ENCODE assay signal across 11 cellular contexts in the genomic region with DNA sequence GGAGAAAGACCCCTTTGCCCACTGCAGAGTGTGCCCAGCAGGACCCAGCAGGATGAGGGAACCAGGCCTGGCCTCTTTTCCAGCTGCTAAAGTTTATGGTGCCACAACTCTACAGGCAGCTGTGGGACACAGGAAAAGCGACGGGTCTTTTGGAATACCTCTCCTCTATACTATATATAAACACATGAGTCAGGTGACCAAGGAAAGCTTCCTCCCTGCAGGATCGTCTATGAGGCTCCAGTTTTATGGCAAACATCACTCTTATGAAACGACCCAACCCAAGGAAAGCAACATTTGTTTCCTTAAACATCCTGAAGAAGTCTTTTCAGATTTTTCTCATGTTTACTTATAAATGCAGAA.
DNase-seq lines count a peak whose midpoint lies in the region; ATAC-seq, FAIRE-seq and TF ChIP-seq lines count a peak whose summit lies in the region.
"Had no signal": no experiment of that assay in that cellular context is flagged by ENCODE, and none has a peak within 500 bp of the region (broad histone marks: within the 10 kb centered on the region; RNA-seq: fewer than 3 reads in every experiment).

No MANE protein-coding gene starts in this region.

- no peaks in the 10 kb centered on the region for H3K36me3 ChIP-seq in PC-3 (ENCODE audit: low read depth, low read length)
- peaks cover 3% of the 10 kb centered on the region for H3K36me3 ChIP-seq in mucosa of stomach (ENCODE audit: control insufficient read depth, insufficient read depth, low read length)
- H3K36me3 ChIP-seq in thoracic aorta, result no peaks in the 10 kb centered on the region

- peak; percentile 23; the same call in 1 of the 2 replicates for ATAC-seq in PC-3
- no peak for ATAC-seq in thoracic aorta (ENCODE audit: insufficient number of reproducible peaks, low FRiP score, low read depth)
- ATAC-seq in GM18502 (IDR thresholded peaks at IDR 0.05; ENCODE audit: poor library complexity, unreplicated experiment), result no peak

- no peak overlapping the region for H3K27ac ChIP-seq in PC-3 (ENCODE audit: low read length)
- peak overlapping the region in 52 of 59 donors; percentile 4 to 93 (median 75) for H3K27ac ChIP-seq in dorsolateral prefrontal cortex
- H3K27ac ChIP-seq in thoracic aorta, result peak overlapping the region; percentile 89 to 91

- H3K9me3 ChIP-seq in PC-3 (ENCODE audit: low read length) (no peaks in the 10 kb centered on the region), mucosa of stomach (ENCODE audit: control insufficient read depth, low read length) (no peaks in the 10 kb centered on the region), thoracic aorta (no peaks in the 10 kb centered on the region)

- H3K4me3 ChIP-seq in PC-3 (ENCODE audit: low read length), result no peak overlapping the region
- peak overlapping the region in 44 of 59 donors; percentile 6 to 87 (median 74) for H3K4me3 ChIP-seq in dorsolateral prefrontal cortex
- peak overlapping the region; percentile 69 for H3K4me3 ChIP-seq in mucosa of stomach (ENCODE audit: low read length)
- H3K4me3 ChIP-seq in thoracic aorta, result peak overlapping the region; percentile 74

- no peak for DNase-seq in PC-3
- DNase-seq in dorsolateral prefrontal cortex, result no peak
- DNase-seq in thoracic aorta (ENCODE audit: low spot score), result no peak
- no peak for DNase-seq in stimulated activated CD8-positive, alpha-beta memory T cell treated with anti-CD3 and anti-CD28 coated beads, Interleukin-4, amount 100 ng/mL, for 48 hours
- DNase-seq in 8988T, result no peak
- no peak for DNase-seq in GM12891 (ENCODE audit: insufficient read length, low spot score)
- DNase-seq: activated CD4-positive, CD25-positive, alpha-beta regulatory T cell; NCI-H187 treated with DMSO at 0.1 percent for 48 hours had no signal

- H2AFZ ChIP-seq in PC-3 (ENCODE audit: low read length), result no peak overlapping the region

- CTCF ChIA-PET in PC-3 (lab: Charles Lee), result no interaction called here

- H3K4me1 ChIP-seq in PC-3 (ENCODE audit: insufficient read depth, low read length) (peaks cover 12% of the 10 kb centered on the region), mucosa of stomach (ENCODE audit: control insufficient read depth, insufficient read depth, low read length) (peaks cover 46% of the 10 kb centered on the region), thoracic aorta (ENCODE audit: control insufficient read depth in 1 of 2, low read depth in 2 of 2) (peaks cover 34 to 63% of the 10 kb centered on the region in 2 donors)

- TF ChIP-seq CTCF in PC-3 (conservative IDR thresholded peaks at IDR 0.05; ENCODE audit: low read depth, low read length) (no peak), dorsolateral prefrontal cortex (IDR thresholded peaks at IDR 0.05 in 54 of 56, conservative IDR thresholded peaks at IDR 0.05 in 2 of 56; ENCODE audit: low read depth in 1 of 56, partially characterized antibody in 56 of 56) (no peak), thoracic aorta (IDR thresholded peaks at IDR 0.05) (no peak)

- POLR2A ChIA-PET in PC-3 (lab: Charles Lee; ENCODE audit: unreplicated experiment), result no interaction called here

- H3K9ac ChIP-seq in PC-3 (ENCODE audit: low read length), result no peak overlapping the region
- peak overlapping the region; percentile 92 for H3K9ac ChIP-seq in mucosa of stomach (ENCODE audit: low read length)

- no peaks in the 10 kb centered on the region for H3K79me2 ChIP-seq in PC-3 (ENCODE audit: low read length)

- FAIRE-seq in GM12891 (lab: Jason Lieb, UNC), result no peak
- FAIRE-seq: HTR-8/SVneo had no signal

- H4K20me1 ChIP-seq in PC-3 (ENCODE audit: low read length), result no peaks in the 10 kb centered on the region

- H3K4me2 ChIP-seq in PC-3 (ENCODE audit: low read length), result no peak overlapping the region

- intact Hi-C loops in PC-3 (cut with micrococcal nuclease), result no loop called here
- intact Hi-C loops in dorsolateral prefrontal cortex (cut with DNase I), result no loop called here

- BruUV-seq in PC-3 (replicated peaks; lab: Mats Ljungman, UMichigan), result no TSS peak

- no peak for TF ChIP-seq POLR2A in GM12891 (IDR thresholded peaks at IDR 0.05; ENCODE audit: low read depth, low read length)

- no peaks in the 10 kb centered on the region for H3F3A ChIP-seq in PC-3 (ENCODE audit: low read length, unreplicated experiment)

- no peaks in the 10 kb centered on the region for H3K9me2 ChIP-seq in PC-3 (replicated peaks; ENCODE audit: low read length)

- H3K27me3 ChIP-seq in PC-3 (ENCODE audit: low read length), result no peaks in the 10 kb centered on the region
- H3K27me3 ChIP-seq in dorsolateral prefrontal cortex, result no peaks in the 10 kb centered on the region
- no peaks in the 10 kb centered on the region for H3K27me3 ChIP-seq in mucosa of stomach (ENCODE audit: control insufficient read depth, insufficient read depth, low read length)
- no peaks in the 10 kb centered on the region for H3K27me3 ChIP-seq in thoracic aorta (replicated peaks; ENCODE audit: insufficient read depth)

TF ChIP-seq in GM12891, 5 proteins besides CTCF, POLR2A, EP300 and RAD21:
- TF ChIP-seq SPI1 (IDR thresholded peaks at IDR 0.05; ENCODE audit: low read depth, low read length), result no peak
- TF ChIP-seq POU2F2 (IDR thresholded peaks at IDR 0.05; ENCODE audit: low read depth, low read length), result no peak
- no peak for TF ChIP-seq POLR2AphosphoS5 (IDR thresholded peaks at IDR 0.05; ENCODE audit: low read depth, low read length)
- TF ChIP-seq TAF1 (IDR thresholded peaks at IDR 0.05; ENCODE audit: low read depth, low read length), result no peak
- TF ChIP-seq PAX5 (IDR thresholded peaks at IDR 0.05; ENCODE audit: insufficient read depth, low read length, severe bottlenecking), result no peak
